Comparison of ENCODE assay signal across 30 cellular contexts in genomic region chr19:3323026-3323425, GRCh38.
"Had no signal": no experiment of that assay in that cellular context is flagged by ENCODE, and none has a peak within 500 bp of the region (broad histone marks: within the 10 kb centered on the region; RNA-seq: fewer than 3 reads in every experiment).

No MANE protein-coding gene starts in this region.

- H3K27ac Mint-ChIP-seq: activated CD4-positive, alpha-beta memory T cell treated with anti-CD3 and anti-CD28 coated beads for 36 hours; activated naive CD8-positive, alpha-beta T cell; activated T-helper 2 cell treated with anti-CD3 and anti-CD28 coated beads, Interferon-gamma antibody, Interleukin-2, Interleukin-4, amounts not matched to agents 10 μg/mL and 5 μg/mL and 100 μg/mL, durations not matched to agents 14 hours and 24 hours and 36 hours; dendritic cell treated with granulocyte-macrophage colony-stimulating factor and Interleukin-4, amounts not matched to agents 40 ng/mL and 50 ng/mL, for 4 days; endodermal cell; mesothelial cell of epicardium; stimulated activated naive CD8-positive, alpha-beta T cell treated with anti-CD3 and anti-CD28 coated beads, Interleukin-15, Interleukin-2, amounts not matched to agents 100 ng/mL and 50 ng/mL, for 24 hours; T-helper 17 cell; type B pancreatic cell had no signal

- ATAC-seq: activated CD4-positive, CD25-positive, alpha-beta regulatory T cell treated with anti-CD3 and anti-CD28 coated beads, Interleukin-2, amount 50 U/mL, for 24 hours; esophagus mucosa; left cardiac atrium; left ventricle myocardium superior; naive thymus-derived CD8-positive, alpha-beta T cell; right cardiac atrium; T-helper 17 cell had no signal

- H3K4me1 Mint-ChIP-seq: central memory CD8-positive, alpha-beta T cell; endodermal cell; mesothelial cell of epicardium; neural crest cell had no signal

- H3K4me3 Mint-ChIP-seq: activated CD4-positive, alpha-beta memory T cell treated with anti-CD3 and anti-CD28 coated beads for 36 hours; activated naive CD8-positive, alpha-beta T cell; central memory CD8-positive, alpha-beta T cell; dendritic cell treated with granulocyte-macrophage colony-stimulating factor and Interleukin-4, amounts not matched to agents 40 ng/mL and 50 ng/mL, for 4 days; endodermal cell; mesothelial cell of epicardium; naive thymus-derived CD8-positive, alpha-beta T cell; neural crest cell; stimulated activated naive CD8-positive, alpha-beta T cell treated with anti-CD3 and anti-CD28 coated beads, Interleukin-15, Interleukin-2, amounts not matched to agents 100 ng/mL and 50 ng/mL, for 24 hours; T-helper 17 cell; type B pancreatic cell had no signal

- H3K36me3 Mint-ChIP-seq: activated CD4-positive, alpha-beta memory T cell treated with anti-CD3 and anti-CD28 coated beads for 36 hours; activated naive CD8-positive, alpha-beta T cell; mesothelial cell of epicardium; naive thymus-derived CD8-positive, alpha-beta T cell; type B pancreatic cell had no signal

- DNase-seq: activated CD4-positive, alpha-beta memory T cell treated with anti-CD3 and anti-CD28 coated beads for 36 hours; activated CD4-positive, alpha-beta T cell treated with anti-CD3 and anti-CD28 coated beads for 48 hours; activated T-cell treated with anti-CD3 and anti-CD28 coated beads, Interleukin-2, amount 50 U/mL, for 48 hours; anterior cingulate cortex; endodermal cell; foreskin fibroblast; head of caudate nucleus; hippocampal formation; left cardiac atrium; left ventricle myocardium superior; mammary epithelial cell; naive thymus-derived CD8-positive, alpha-beta T cell; occipital lobe; stimulated activated CD4-positive, alpha-beta T cell treated with anti-CD3 and anti-CD28 coated beads, Interleukin-2, amount 100 ng/mL, for 48 hours; substantia nigra; T-helper 17 cell; T1000; uterus; WERI-Rb-1 had no signal

- H3K9me3 Mint-ChIP-seq: activated CD4-positive, alpha-beta memory T cell treated with anti-CD3 and anti-CD28 coated beads for 36 hours; activated T-helper 2 cell treated with anti-CD3 and anti-CD28 coated beads, Interferon-gamma antibody, Interleukin-2, Interleukin-4, amounts not matched to agents 10 μg/mL and 5 μg/mL and 100 μg/mL, durations not matched to agents 14 hours and 24 hours and 36 hours; central memory CD8-positive, alpha-beta T cell; dendritic cell treated with granulocyte-macrophage colony-stimulating factor and Interleukin-4, amounts not matched to agents 40 ng/mL and 50 ng/mL, for 4 days; endodermal cell; mesothelial cell of epicardium; naive thymus-derived CD8-positive, alpha-beta T cell; neural crest cell; stimulated activated naive CD8-positive, alpha-beta T cell treated with anti-CD3 and anti-CD28 coated beads, Interleukin-15, Interleukin-2, amounts not matched to agents 100 ng/mL and 50 ng/mL, for 24 hours; type B pancreatic cell had no signal
